ENCODE assay signal across 15 cellular contexts in the genomic region with DNA sequence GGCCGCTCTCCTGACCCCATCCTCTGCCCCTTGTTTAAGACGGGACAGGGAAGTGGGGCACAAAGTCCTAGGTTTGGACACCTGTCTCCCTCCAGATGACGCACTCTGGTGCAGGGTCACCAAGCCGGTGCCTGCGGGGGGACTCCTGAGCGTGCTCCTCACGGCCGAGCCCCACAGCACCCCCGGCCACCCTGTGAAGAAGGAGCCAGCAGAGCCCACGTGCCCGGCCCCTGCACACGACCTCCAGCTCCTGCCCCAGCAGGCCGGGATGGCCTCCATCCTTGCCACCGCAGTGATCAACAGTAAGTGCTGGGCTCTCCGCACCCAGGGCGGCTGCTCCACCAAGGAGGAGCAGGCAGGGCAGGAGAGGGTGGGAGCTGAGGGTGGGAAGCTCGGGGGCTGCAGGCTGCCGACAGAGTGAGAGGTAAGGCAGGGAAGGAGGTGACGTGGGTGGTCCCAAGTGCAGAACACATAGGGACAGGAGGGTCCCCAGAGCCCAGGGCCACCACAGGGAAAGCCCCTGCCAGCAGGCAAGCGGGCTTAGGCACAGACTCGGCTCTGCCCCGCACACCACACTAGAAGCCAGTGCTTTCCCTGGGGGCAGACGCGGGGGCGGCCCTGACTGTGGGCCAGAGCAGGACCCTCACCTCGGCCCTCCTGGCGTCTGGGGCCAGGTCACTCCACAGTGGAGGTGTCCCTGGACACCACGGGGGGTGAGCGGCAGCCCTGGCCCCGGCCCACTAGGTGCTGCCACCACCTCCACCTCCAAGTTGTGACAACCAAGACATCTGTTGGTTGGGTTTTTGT.
"Had no signal": no experiment of that assay in that cellular context is flagged by ENCODE, and none has a peak within 500 bp of the region (broad histone marks: within the 10 kb centered on the region; RNA-seq: fewer than 3 reads in every experiment).

No MANE protein-coding gene starts in this region.

- H3K27ac ChIP-seq: foreskin keratinocyte, left ventricle myocardium inferior, sigmoid colon, upper lobe of right lung had no signal

- H3K36me3 Mint-ChIP-seq: activated CD8-positive, alpha-beta memory T cell treated with anti-CD3 and anti-CD28 coated beads, Interleukin-2, amount 10 ng/mL, durations not matched to agents 7 days and 5 days; natural killer cell treated with Interleukin-12 subunit alpha and Interleukin-12 subunit beta and Interleukin-15 and Interleukin-18, amount 100 ng/mL, for 72 hours had no signal

- H3K9me3 Mint-ChIP-seq: activated B cell treated with CpG ODN at 0.5 μM for 24 hours; activated CD8-positive, alpha-beta T cell treated with anti-CD3 and anti-CD28 coated beads for 36 hours; activated naive CD8-positive, alpha-beta T cell treated with anti-CD3 and anti-CD28 coated beads, Interleukin-2, amount 50 U/mL, for 24 hours; activated T-helper 1 cell treated with anti-CD3 and anti-CD28 coated beads, Interleukin-12 subunit alpha, Interleukin-12 subunit beta, Interleukin-2, Interleukin-4 antibody, amounts not matched to agents 30 ng/mL and 10 ng/mL and 1 ng/mL, durations not matched to agents 14 hours and 24 hours and 36 hours; dendritic cell treated with granulocyte-macrophage colony-stimulating factor and Interleukin-4, amounts not matched to agents 40 ng/mL and 50 ng/mL, for 4 days; immature natural killer cell; natural killer cell treated with Interleukin-12 subunit alpha and Interleukin-12 subunit beta and Interleukin-15 and Interleukin-18, amount 100 ng/mL, for 72 hours had no signal

- H3K27me3 ChIP-seq: foreskin keratinocyte, hepatocyte, upper lobe of right lung had no signal

- H3K4me1 Mint-ChIP-seq: activated CD8-positive, alpha-beta memory T cell treated with anti-CD3 and anti-CD28 coated beads, Interleukin-2, amount 10 ng/mL, durations not matched to agents 7 days and 5 days; activated naive CD8-positive, alpha-beta T cell treated with anti-CD3 and anti-CD28 coated beads, Interleukin-2, amount 50 U/mL, for 24 hours had no signal

- H3K27me3 Mint-ChIP-seq: activated B cell treated with CpG ODN at 0.5 μM for 24 hours; activated CD4-positive, alpha-beta T cell treated with anti-CD3 and anti-CD28 coated beads for 36 hours; activated CD8-positive, alpha-beta memory T cell treated with anti-CD3 and anti-CD28 coated beads, Interleukin-2, amount 10 ng/mL, durations not matched to agents 7 days and 5 days; activated CD8-positive, alpha-beta T cell treated with anti-CD3 and anti-CD28 coated beads for 36 hours; activated naive CD8-positive, alpha-beta T cell treated with anti-CD3 and anti-CD28 coated beads, Interleukin-2, amount 50 U/mL, for 24 hours; natural killer cell treated with Interleukin-12 subunit alpha and Interleukin-12 subunit beta and Interleukin-15 and Interleukin-18, amount 100 ng/mL, for 72 hours had no signal

- H3K4me2 ChIP-seq: hepatocyte, smooth muscle cell had no signal

- DNase-seq: foreskin keratinocyte had no signal

- H3K4me3 ChIP-seq: hepatocyte, left ventricle myocardium inferior, sigmoid colon, smooth muscle cell, upper lobe of right lung had no signal

- H3K4me1 ChIP-seq: foreskin keratinocyte had no signal

- H2AFZ ChIP-seq: hepatocyte had no signal

- H3K36me3 ChIP-seq: left ventricle myocardium inferior, upper lobe of right lung had no signal

- H3K4me3 Mint-ChIP-seq: activated B cell treated with CpG ODN at 0.5 μM for 24 hours; activated CD4-positive, alpha-beta T cell treated with anti-CD3 and anti-CD28 coated beads for 36 hours; activated CD8-positive, alpha-beta memory T cell treated with anti-CD3 and anti-CD28 coated beads, Interleukin-2, amount 10 ng/mL, durations not matched to agents 7 days and 5 days; activated CD8-positive, alpha-beta T cell treated with anti-CD3 and anti-CD28 coated beads for 36 hours; activated naive CD8-positive, alpha-beta T cell treated with anti-CD3 and anti-CD28 coated beads, Interleukin-2, amount 50 U/mL, for 24 hours; activated T-helper 1 cell treated with anti-CD3 and anti-CD28 coated beads, Interleukin-12 subunit alpha, Interleukin-12 subunit beta, Interleukin-2, Interleukin-4 antibody, amounts not matched to agents 30 ng/mL and 10 ng/mL and 1 ng/mL, durations not matched to agents 14 hours and 24 hours and 36 hours; dendritic cell treated with granulocyte-macrophage colony-stimulating factor and Interleukin-4, amounts not matched to agents 40 ng/mL and 50 ng/mL, for 4 days; immature natural killer cell; natural killer cell treated with Interleukin-12 subunit alpha and Interleukin-12 subunit beta and Interleukin-15 and Interleukin-18, amount 100 ng/mL, for 72 hours had no signal

- H3K27ac Mint-ChIP-seq: activated B cell treated with CpG ODN at 0.5 μM for 24 hours; activated CD4-positive, alpha-beta T cell treated with anti-CD3 and anti-CD28 coated beads for 36 hours; activated CD8-positive, alpha-beta memory T cell treated with anti-CD3 and anti-CD28 coated beads, Interleukin-2, amount 10 ng/mL, durations not matched to agents 7 days and 5 days; activated CD8-positive, alpha-beta T cell treated with anti-CD3 and anti-CD28 coated beads for 36 hours; activated naive CD8-positive, alpha-beta T cell treated with anti-CD3 and anti-CD28 coated beads, Interleukin-2, amount 50 U/mL, for 24 hours; activated T-helper 1 cell treated with anti-CD3 and anti-CD28 coated beads, Interleukin-12 subunit alpha, Interleukin-12 subunit beta, Interleukin-2, Interleukin-4 antibody, amounts not matched to agents 30 ng/mL and 10 ng/mL and 1 ng/mL, durations not matched to agents 14 hours and 24 hours and 36 hours; dendritic cell treated with granulocyte-macrophage colony-stimulating factor and Interleukin-4, amounts not matched to agents 40 ng/mL and 50 ng/mL, for 4 days had no signal

- H3K9me3 ChIP-seq: left ventricle myocardium inferior, sigmoid colon, upper lobe of right lung had no signal
